Comparison of ENCODE assay signal across 1 cellular context in the genomic region with DNA sequence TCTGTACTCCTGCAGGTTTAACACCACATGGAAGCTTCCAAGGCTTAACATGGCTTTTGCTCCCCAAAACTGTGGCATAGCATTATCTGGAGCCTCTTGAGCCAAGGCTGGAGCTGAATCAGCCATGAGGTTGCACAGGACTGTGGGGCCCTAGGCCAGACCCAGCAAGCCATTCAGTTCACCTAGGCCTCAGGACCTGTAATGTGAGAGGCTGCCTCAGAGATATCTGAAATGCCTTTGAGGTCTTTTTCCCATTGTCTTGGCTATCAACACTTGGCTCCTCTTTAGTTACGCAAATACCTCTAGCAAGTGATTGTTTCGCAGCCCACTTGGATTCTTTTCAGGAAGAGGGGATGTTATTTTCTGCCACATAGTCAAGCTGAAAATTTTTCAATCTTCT.
TF ChIP-seq lines count a peak whose summit lies in the region.

No MANE protein-coding gene starts in this region.

TF ChIP-seq in WTC11, 78 proteins besides CTCF, POLR2A, EP300 and RAD21 (continued from another document):
- TF ChIP-seq NFYB (CRISPR knock-in tag; conservative IDR thresholded peaks at IDR 0.05; ENCODE audit: low read depth) (no peak), FOXP1 (CRISPR knock-in tag; IDR thresholded peaks at IDR 0.05; ENCODE audit: borderline replicate concordance) (no peak), CDX4 (CRISPR knock-in tag; IDR thresholded peaks at IDR 0.05; ENCODE audit: borderline replicate concordance) (no peak), ZNF423 (CRISPR knock-in tag; IDR thresholded peaks at IDR 0.05) (no peak), GRHL2 (CRISPR knock-in tag; IDR thresholded peaks at IDR 0.05; ENCODE audit: insufficient replicate concordance, severe bottlenecking) (no peak)
- TF ChIP-seq, protein P1, sequence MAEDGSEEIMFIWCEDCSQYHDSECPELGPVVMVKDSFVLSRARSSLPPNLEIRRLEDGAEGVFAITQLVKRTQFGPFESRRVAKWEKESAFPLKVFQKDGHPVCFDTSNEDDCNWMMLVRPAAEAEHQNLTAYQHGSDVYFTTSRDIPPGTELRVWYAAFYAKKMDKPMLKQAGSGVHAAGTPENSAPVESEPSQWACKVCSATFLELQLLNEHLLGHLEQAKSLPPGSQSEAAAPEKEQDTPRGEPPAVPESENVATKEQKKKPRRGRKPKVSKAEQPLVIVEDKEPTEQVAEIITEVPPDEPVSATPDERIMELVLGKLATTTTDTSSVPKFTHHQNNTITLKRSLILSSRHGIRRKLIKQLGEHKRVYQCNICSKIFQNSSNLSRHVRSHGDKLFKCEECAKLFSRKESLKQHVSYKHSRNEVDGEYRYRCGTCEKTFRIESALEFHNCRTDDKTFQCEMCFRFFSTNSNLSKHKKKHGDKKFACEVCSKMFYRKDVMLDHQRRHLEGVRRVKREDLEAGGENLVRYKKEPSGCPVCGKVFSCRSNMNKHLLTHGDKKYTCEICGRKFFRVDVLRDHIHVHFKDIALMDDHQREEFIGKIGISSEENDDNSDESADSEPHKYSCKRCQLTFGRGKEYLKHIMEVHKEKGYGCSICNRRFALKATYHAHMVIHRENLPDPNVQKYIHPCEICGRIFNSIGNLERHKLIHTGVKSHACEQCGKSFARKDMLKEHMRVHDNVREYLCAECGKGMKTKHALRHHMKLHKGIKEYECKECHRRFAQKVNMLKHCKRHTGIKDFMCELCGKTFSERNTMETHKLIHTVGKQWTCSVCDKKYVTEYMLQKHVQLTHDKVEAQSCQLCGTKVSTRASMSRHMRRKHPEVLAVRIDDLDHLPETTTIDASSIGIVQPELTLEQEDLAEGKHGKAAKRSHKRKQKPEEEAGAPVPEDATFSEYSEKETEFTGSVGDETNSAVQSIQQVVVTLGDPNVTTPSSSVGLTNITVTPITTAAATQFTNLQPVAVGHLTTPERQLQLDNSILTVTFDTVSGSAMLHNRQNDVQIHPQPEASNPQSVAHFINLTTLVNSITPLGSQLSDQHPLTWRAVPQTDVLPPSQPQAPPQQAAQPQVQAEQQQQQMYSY (CRISPR knock-in tag; IDR thresholded peaks at IDR 0.05) = no peak
- TF ChIP-seq, protein P2, sequence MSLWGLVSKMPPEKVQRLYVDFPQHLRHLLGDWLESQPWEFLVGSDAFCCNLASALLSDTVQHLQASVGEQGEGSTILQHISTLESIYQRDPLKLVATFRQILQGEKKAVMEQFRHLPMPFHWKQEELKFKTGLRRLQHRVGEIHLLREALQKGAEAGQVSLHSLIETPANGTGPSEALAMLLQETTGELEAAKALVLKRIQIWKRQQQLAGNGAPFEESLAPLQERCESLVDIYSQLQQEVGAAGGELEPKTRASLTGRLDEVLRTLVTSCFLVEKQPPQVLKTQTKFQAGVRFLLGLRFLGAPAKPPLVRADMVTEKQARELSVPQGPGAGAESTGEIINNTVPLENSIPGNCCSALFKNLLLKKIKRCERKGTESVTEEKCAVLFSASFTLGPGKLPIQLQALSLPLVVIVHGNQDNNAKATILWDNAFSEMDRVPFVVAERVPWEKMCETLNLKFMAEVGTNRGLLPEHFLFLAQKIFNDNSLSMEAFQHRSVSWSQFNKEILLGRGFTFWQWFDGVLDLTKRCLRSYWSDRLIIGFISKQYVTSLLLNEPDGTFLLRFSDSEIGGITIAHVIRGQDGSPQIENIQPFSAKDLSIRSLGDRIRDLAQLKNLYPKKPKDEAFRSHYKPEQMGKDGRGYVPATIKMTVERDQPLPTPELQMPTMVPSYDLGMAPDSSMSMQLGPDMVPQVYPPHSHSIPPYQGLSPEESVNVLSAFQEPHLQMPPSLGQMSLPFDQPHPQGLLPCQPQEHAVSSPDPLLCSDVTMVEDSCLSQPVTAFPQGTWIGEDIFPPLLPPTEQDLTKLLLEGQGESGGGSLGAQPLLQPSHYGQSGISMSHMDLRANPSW (CRISPR knock-in tag; conservative IDR thresholded peaks at IDR 0.05; ENCODE audit: low read depth) = no peak
